Comparison of ENCODE assay signal across 19 cellular contexts in the genomic region with DNA sequence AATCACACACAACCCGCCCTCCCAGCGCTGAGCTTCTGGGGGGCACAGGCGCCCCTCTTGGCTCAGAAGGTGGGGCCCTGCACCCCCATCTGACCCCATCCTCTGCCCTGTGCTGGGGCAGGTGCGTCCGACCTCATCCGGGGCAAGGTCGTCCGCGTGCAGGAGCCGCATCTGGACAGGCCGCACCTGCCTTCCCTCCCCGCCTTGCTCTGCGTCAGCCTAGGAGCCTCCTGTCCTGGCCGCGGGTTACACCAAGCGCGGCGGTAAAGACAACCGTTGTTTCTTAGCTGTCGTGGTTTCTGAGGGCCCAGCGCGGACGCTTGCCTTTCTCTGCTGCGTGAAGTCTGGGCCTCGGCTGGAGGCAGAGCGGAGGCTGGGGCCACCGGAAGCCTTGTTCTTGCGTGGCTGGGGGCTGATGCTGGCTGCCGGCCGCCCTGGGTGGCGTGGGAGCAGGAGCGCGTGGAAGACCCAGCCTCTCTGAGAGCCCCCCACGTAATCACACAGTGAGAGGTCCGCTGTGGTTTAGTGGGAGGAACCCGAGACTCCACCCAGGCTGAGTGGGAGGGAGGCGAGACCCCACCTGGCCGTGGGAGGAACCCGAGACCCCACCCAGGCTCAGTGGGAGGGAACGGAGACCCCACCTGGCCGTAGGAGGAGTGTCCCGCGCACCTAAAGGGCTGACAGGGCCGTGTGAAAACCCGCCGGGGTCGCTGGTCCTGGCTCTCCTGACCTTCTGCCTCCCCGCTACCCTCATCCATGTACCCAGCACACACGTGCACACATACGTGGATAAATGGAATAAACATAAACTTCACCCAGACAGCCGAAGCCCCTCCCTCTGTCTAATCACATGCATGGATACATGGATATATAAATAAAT. TPM values are rescaled to one million over a fixed set of nuclear protein-coding genes. Genes with fewer than 3 reads are reported as not detected.
"Had no signal": no experiment of that assay in that cellular context is flagged by ENCODE, and none has a peak within 500 bp of the region (broad histone marks: within the 10 kb centered on the region; RNA-seq: fewer than 3 reads in every experiment).

No MANE protein-coding gene starts in this region.

- H3K36me3 Mint-ChIP-seq: activated naive CD4-positive, alpha-beta T cell treated with anti-CD3 and anti-CD28 coated beads, Interleukin-2, amount 50 U/mL, for 72 hours; naive thymus-derived CD8-positive, alpha-beta T cell; T-cell; type B pancreatic cell had no signal

- DNase-seq: activated CD4-positive, alpha-beta T cell treated with anti-CD3 and anti-CD28 coated beads, Interleukin-2, amount 50 U/mL, for 1 hour; activated effector memory CD4-positive, alpha-beta T cell treated with anti-CD3 and anti-CD28 coated beads, Interleukin-2, amount 50 U/mL, for 16 hours; caudate nucleus; colonic mucosa; effector CD4-positive, alpha-beta T cell; gastrocnemius medialis; heart left ventricle; naive thymus-derived CD8-positive, alpha-beta T cell; stimulated activated CD4-positive, alpha-beta T cell treated with anti-CD3 and anti-CD28 coated beads, Interleukin-4, amount 100 ng/mL, for 4 hours; stimulated activated CD8-positive, alpha-beta memory T cell treated with anti-CD3 and anti-CD28 coated beads, Interleukin-4, amount 100 ng/mL, for 48 hours; stimulated activated naive CD4-positive, alpha-beta T cell treated with Interleukin-2 at 50 U/mL for 16 hours; T-cell; T-helper 9 cell had no signal

- H3K36me3 ChIP-seq: colonic mucosa, gastrocnemius medialis, heart left ventricle, neutrophil, suprapubic skin had no signal

- H3K27ac ChIP-seq: colonic mucosa, gastrocnemius medialis, heart left ventricle, neutrophil, suprapubic skin had no signal

- H3K27me3 ChIP-seq: colonic mucosa, neutrophil, suprapubic skin had no signal

- H3K4me3 Mint-ChIP-seq: naive thymus-derived CD8-positive, alpha-beta T cell; T-cell; type B pancreatic cell had no signal

- H3K4me1 ChIP-seq: colonic mucosa, gastrocnemius medialis, heart left ventricle, suprapubic skin had no signal

- H3K4me3 ChIP-seq: colonic mucosa, gastrocnemius medialis, heart left ventricle, suprapubic skin had no signal

- H3K4me1 Mint-ChIP-seq: naive thymus-derived CD8-positive, alpha-beta T cell; T-cell had no signal

- H3K9me3 ChIP-seq: colonic mucosa, gastrocnemius medialis, neutrophil, suprapubic skin had no signal

- H3K27ac Mint-ChIP-seq: activated naive CD4-positive, alpha-beta T cell treated with anti-CD3 and anti-CD28 coated beads, Interleukin-2, amount 50 U/mL, for 72 hours; naive thymus-derived CD8-positive, alpha-beta T cell; T-cell; type B pancreatic cell had no signal

- H3K27me3 Mint-ChIP-seq: type B pancreatic cell had no signal

- H3K9me3 Mint-ChIP-seq: activated naive CD4-positive, alpha-beta T cell treated with anti-CD3 and anti-CD28 coated beads, Interleukin-2, amount 50 U/mL, for 72 hours; naive thymus-derived CD8-positive, alpha-beta T cell; T-cell; type B pancreatic cell had no signal

- ATAC-seq: activated CD4-positive, CD25-positive, alpha-beta regulatory T cell treated with anti-CD3 and anti-CD28 coated beads, Interleukin-2, amount 50 U/mL, for 24 hours; activated naive CD4-positive, alpha-beta T cell treated with anti-CD3 and anti-CD28 coated beads, Interleukin-2, amount 50 U/mL, for 72 hours; gastrocnemius medialis; heart left ventricle; naive thymus-derived CD8-positive, alpha-beta T cell; T-cell had no signal

RNA-seq across cellular contexts. Expression of a gene that starts 51.8 kb away (rescaled TPM):
- total RNA-seq: activated naive CD4-positive, alpha-beta T cell treated with anti-CD3 and anti-CD28 coated beads, Interleukin-2, amount 50 U/mL, for 72 hours; mucosa of gallbladder; naive thymus-derived CD8-positive, alpha-beta T cell; suprapubic skin; T-cell had no signal
- polyA plus RNA-seq: naive thymus-derived CD8-positive, alpha-beta T cell had no signal
